In genomic region chr18:48739266-48740067, GRCh38 we compare ENCODE assay signal across 26 cellular contexts.
"Had no signal": no experiment of that assay in that cellular context is flagged by ENCODE, and none has a peak within 500 bp of the region (broad histone marks: within the 10 kb centered on the region; RNA-seq: fewer than 3 reads in every experiment).

No MANE protein-coding gene starts in this region.

- H3K27ac ChIP-seq: left ventricle myocardium inferior, right lobe of liver, WERI-Rb-1 had no signal

- H3K36me3 Mint-ChIP-seq: activated naive CD8-positive, alpha-beta T cell; immature natural killer cell; mesothelial cell of epicardium; natural killer cell had no signal

- H3K27me3 ChIP-seq: adrenal gland, right lobe of liver had no signal

- H3K9me3 Mint-ChIP-seq: dendritic cell treated with granulocyte-macrophage colony-stimulating factor and Interleukin-4, amounts not matched to agents 40 ng/mL and 50 ng/mL, for 4 days; immature natural killer cell; mesothelial cell of epicardium; natural killer cell had no signal

- H3K9me3 ChIP-seq: adrenal gland, left ventricle myocardium inferior, right lobe of liver had no signal

- FAIRE-seq: small intestine, TTC549 had no signal

- H3K4me3 ChIP-seq: adrenal gland, left ventricle myocardium inferior, right lobe of liver had no signal

- H3K27ac Mint-ChIP-seq: activated CD8-positive, alpha-beta T cell treated with anti-CD3 and anti-CD28 coated beads, Interleukin-2, amount 10 ng/mL, durations not matched to agents 7 days and 5 days; activated naive CD8-positive, alpha-beta T cell; dendritic cell treated with granulocyte-macrophage colony-stimulating factor and Interleukin-4, amounts not matched to agents 40 ng/mL and 50 ng/mL, for 4 days; immature natural killer cell; mesothelial cell of epicardium; natural killer cell had no signal

- H3K36me3 ChIP-seq: adrenal gland, left ventricle myocardium inferior, right lobe of liver, WERI-Rb-1 had no signal

- H3K4me3 Mint-ChIP-seq: activated CD8-positive, alpha-beta T cell treated with anti-CD3 and anti-CD28 coated beads, Interleukin-2, amount 10 ng/mL, durations not matched to agents 7 days and 5 days; activated naive CD8-positive, alpha-beta T cell; dendritic cell treated with granulocyte-macrophage colony-stimulating factor and Interleukin-4, amounts not matched to agents 40 ng/mL and 50 ng/mL, for 4 days; immature natural killer cell; mesothelial cell of epicardium; natural killer cell had no signal

- H3K4me1 ChIP-seq: right lobe of liver had no signal

- H3K27me3 Mint-ChIP-seq: activated naive CD8-positive, alpha-beta T cell had no signal

- ATAC-seq: activated CD8-positive, alpha-beta T cell treated with anti-CD3 and anti-CD28 coated beads, Interleukin-2, amount 10 ng/mL, durations not matched to agents 7 days and 5 days; natural killer cell; right lobe of liver had no signal

- DNase-seq: activated CD4-positive, alpha-beta T cell treated with anti-CD3 and anti-CD28 coated beads, Interleukin-2, amount 50 U/mL, for 1 hour; activated CD4-positive, CD25-positive, alpha-beta regulatory T cell treated with anti-CD3 and anti-CD28 coated beads, Interleukin-2, amount 50 U/mL, for 72 hours; activated CD8-positive, alpha-beta T cell treated with anti-CD3 and anti-CD28 coated beads, Interleukin-2, amount 10 ng/mL, durations not matched to agents 7 days and 5 days; activated naive CD4-positive, alpha-beta T cell; activated T-cell treated with anti-CD3 and anti-CD28 coated beads, Interleukin-2, amount 50 U/mL, for 1 hour; adrenal gland; cerebellar nuclear complex; effector CD4-positive, alpha-beta T cell; erythroblast; foreskin melanocyte; immature natural killer cell; kidney glomerular epithelial cell; left ventricle myocardium inferior; natural killer cell; small intestine; stimulated activated CD4-positive, alpha-beta T cell treated with anti-CD3 and anti-CD28 coated beads, Interleukin-15, amount 100 ng/mL, for 24 hours; stimulated activated CD4-positive, alpha-beta T cell treated with anti-CD3 and anti-CD28 coated beads, Interleukin-2, amount 100 ng/mL, for 48 hours; stimulated activated CD8-positive, alpha-beta memory T cell treated with anti-CD3 and anti-CD28 coated beads, Interleukin-4, amount 100 ng/mL, for 48 hours; stimulated activated naive CD4-positive, alpha-beta T cell; T-helper 1 cell; WERI-Rb-1 had no signal
